12 cellular contexts compared by ENCODE assay signal in genomic region chr5:149408252-149409099, GRCh38. TPM values are rescaled to one million over a fixed set of nuclear protein-coding genes. Genes with fewer than 3 reads are reported as not detected.
DNase-seq lines count a peak whose midpoint lies in the region; ATAC-seq, FAIRE-seq and TF ChIP-seq lines count a peak whose summit lies in the region.
"Had no signal": no experiment of that assay in that cellular context is flagged by ENCODE, and none has a peak within 500 bp of the region (broad histone marks: within the 10 kb centered on the region; RNA-seq: fewer than 3 reads in every experiment).

No MANE protein-coding gene starts in this region.

- H3K4me3 ChIP-seq in astrocyte (ENCODE audit: insufficient read depth, low read depth, low read length) (peak overlapping the region; percentile 89), neural progenitor cell (no peak overlapping the region), transverse colon (peak overlapping the region; percentile 43 to 53 (median 50)), MM.1S (ENCODE audit: low read length) (no peak overlapping the region)

- intact Hi-C loops in transverse colon (cut with DNase I; ENCODE audit: low total_unique reads) = no loop called here

- 72 to 73% methylated on average over 3 to 12 of the region's 12 CpGs for WGBS in transverse colon (ENCODE audit: low coverage in 1 of 2), 2 donors

- H4K20me1 ChIP-seq in astrocyte (ENCODE audit: insufficient read depth, low read length) = peaks cover 66% of the 10 kb centered on the region
- no peaks in the 10 kb centered on the region for H4K20me1 ChIP-seq in neural progenitor cell (ENCODE audit: low read depth)
- H4K20me1 ChIP-seq in MM.1S (ENCODE audit: insufficient read depth, low read length) = no peaks in the 10 kb centered on the region

- H3K27me3 ChIP-seq in astrocyte (ENCODE audit: insufficient read depth, low read length) (no peaks in the 10 kb centered on the region), neural progenitor cell (no peaks in the 10 kb centered on the region), transverse colon (no peaks in the 10 kb centered on the region), MM.1S (replicated peaks; ENCODE audit: insufficient read depth, low read length) (no peaks in the 10 kb centered on the region)

- no peaks in the 10 kb centered on the region for H3K9me2 ChIP-seq in MM.1S (replicated peaks; ENCODE audit: insufficient read depth, low read length)

- H3F3A ChIP-seq in neural progenitor cell (ENCODE audit: low read depth) (no peaks in the 10 kb centered on the region), MM.1S (ENCODE audit: insufficient read depth, low read length) (no peaks in the 10 kb centered on the region)

- H3K4me1 ChIP-seq in astrocyte (ENCODE audit: insufficient read depth, low read length) (peaks cover 70% of the 10 kb centered on the region), neural progenitor cell (peaks cover 24% of the 10 kb centered on the region), transverse colon (peaks cover 0 to 28% (median 14%) of the 10 kb centered on the region in 4 donors), MM.1S (ENCODE audit: low read length) (no peaks in the 10 kb centered on the region)

- H3K27ac Mint-ChIP-seq in astrocyte (ENCODE audit: unreplicated experiment) (peak overlapping the region; percentile 80), neural progenitor cell (no peak overlapping the region)
- H3K27ac Mint-ChIP-seq: endodermal cell had no signal

- no peak for TF ChIP-seq POLR2A in transverse colon (IDR thresholded peaks at IDR 0.05)

- TF ChIP-seq CTCF in astrocyte (IDR thresholded peaks at IDR 0.05; ENCODE audit: insufficient read depth, low read depth, low read length) = no peak
- no peak for TF ChIP-seq CTCF in neural progenitor cell (IDR thresholded peaks at IDR 0.05)
- TF ChIP-seq CTCF in transverse colon (IDR thresholded peaks at IDR 0.05) = no peak
- no peak for TF ChIP-seq CTCF in MM.1S (IDR thresholded peaks at IDR 0.05; ENCODE audit: low read length)

- peak overlapping the region; percentile 97 for H3K27ac ChIP-seq in astrocyte (ENCODE audit: low read depth, low read length)
- no peak overlapping the region for H3K27ac ChIP-seq in neural progenitor cell
- H3K27ac ChIP-seq in transverse colon = peak overlapping the region; percentile 82 to 97 (median 93)
- no peak overlapping the region for H3K27ac ChIP-seq in MM.1S (ENCODE audit: low read length)

- H3K4me2 ChIP-seq in astrocyte (ENCODE audit: low read length) (peak overlapping the region; percentile 96), neural progenitor cell (no peak overlapping the region), MM.1S (ENCODE audit: low read depth, low read length) (no peak overlapping the region)

- in situ Hi-C loops in transverse colon (cut with MboI; ENCODE audit: low pct_ligation_motif_present in 1 of 4, low pct_unique_long_range_greater_than_20kb in 1 of 4, low sequenced_read_pairs in 3 of 4) = no loop called here

- H3K79me2 ChIP-seq in astrocyte (ENCODE audit: insufficient read depth, low read length) (peaks cover 69% of the 10 kb centered on the region), neural progenitor cell (ENCODE audit: low read depth) (no peaks in the 10 kb centered on the region), MM.1S (ENCODE audit: low read length) (no peaks in the 10 kb centered on the region)

- no peaks in the 10 kb centered on the region for H3K27me3 Mint-ChIP-seq in astrocyte (ENCODE audit: low read depth, unreplicated experiment)
- peaks cover 2% of the 10 kb centered on the region for H3K27me3 Mint-ChIP-seq in neural progenitor cell (ENCODE audit: insufficient read depth, low read depth)

- H3K4me3 Mint-ChIP-seq in astrocyte (ENCODE audit: unreplicated experiment) = peak overlapping the region; percentile 94
- peak overlapping the region; percentile 72 for H3K4me3 Mint-ChIP-seq in neural progenitor cell

- peak overlapping the region; percentile 93 for H3K9ac ChIP-seq in astrocyte (ENCODE audit: low read length)
- H3K9ac ChIP-seq in neural progenitor cell = no peak overlapping the region
- H3K9ac ChIP-seq in MM.1S (ENCODE audit: low read length) = no peak overlapping the region

- H3K9me3 ChIP-seq in astrocyte (ENCODE audit: insufficient read depth, low read depth, low read length) (no peaks in the 10 kb centered on the region), neural progenitor cell (ENCODE audit: low read depth) (no peaks in the 10 kb centered on the region), transverse colon (no peaks in the 10 kb centered on the region), MM.1S (replicated peaks; ENCODE audit: insufficient read depth, low read length) (no peaks in the 10 kb centered on the region)

- H2AFZ ChIP-seq in astrocyte (ENCODE audit: low read depth, low read length) = no peak overlapping the region
- no peak overlapping the region for H2AFZ ChIP-seq in neural progenitor cell (replicated peaks)
- no peak overlapping the region for H2AFZ ChIP-seq in MM.1S (ENCODE audit: low read length)

- H3K4me1 Mint-ChIP-seq in astrocyte (ENCODE audit: low read depth, unreplicated experiment) (peaks cover 54% of the 10 kb centered on the region), neural progenitor cell (peaks cover 33% of the 10 kb centered on the region)

- H3K36me3 Mint-ChIP-seq in astrocyte (ENCODE audit: low read depth, unreplicated experiment) (no peaks in the 10 kb centered on the region), neural progenitor cell (no peaks in the 10 kb centered on the region)

- no peak for TF ChIP-seq EP300 in transverse colon (IDR thresholded peaks at IDR 0.05; ENCODE audit: low read depth)

- no peak for ATAC-seq in HG03039 (IDR thresholded peaks at IDR 0.05; ENCODE audit: unreplicated experiment)

- H3K9me3 Mint-ChIP-seq in astrocyte (ENCODE audit: unreplicated experiment) = no peaks in the 10 kb centered on the region
- no peaks in the 10 kb centered on the region for H3K9me3 Mint-ChIP-seq in neural progenitor cell
- H3K9me3 Mint-ChIP-seq: endodermal cell, neural crest cell had no signal

- DNase-seq in astrocyte (ENCODE audit: low read depth) (no peak), fibroblast of peridontal ligament (ENCODE audit: extremely low read depth) (peak; percentile 24), neural progenitor cell (ENCODE audit: low spot score) (no peak), transverse colon (no peak), MM.1S (no peak), NCI-H446 (lab: John Stamatoyannopoulos, UW) (no peak)
- DNase-seq: activated CD8-positive, alpha-beta memory T cell treated with anti-CD3 and anti-CD28 coated beads, Interleukin-2, amount 50 U/mL, for 4 hours had no signal

- H3K36me3 ChIP-seq in astrocyte (ENCODE audit: insufficient read depth, low read length) (peaks cover 3% of the 10 kb centered on the region), neural progenitor cell (no peaks in the 10 kb centered on the region), transverse colon (peaks cover 0 to 28% (median 0%) of the 10 kb centered on the region in 4 donors), MM.1S (replicated peaks; ENCODE audit: insufficient read depth, low read length) (no peaks in the 10 kb centered on the region)

- FAIRE-seq in astrocyte (lab: Jason Lieb, UNC) = no peak

RNA-seq across cellular contexts. Expression of gene IL17B, which starts 29.4 kb away (rescaled TPM):
- 0.54 and 0.60 TPM in 2 replicates for total RNA-seq in astrocyte
- total RNA-seq in neural progenitor cell (ENCODE audit: low replicate concordance) = not detected in 2 replicates
- total RNA-seq in transverse colon = not detected
- total RNA-seq: endodermal cell, NCI-H460, neural crest cell, RPMI7951 had no signal

RNA-seq across cellular contexts. Expression of gene PCYOX1L, which starts 50.6 kb away (rescaled TPM):
- total RNA-seq in astrocyte (16.6 and 21.8 TPM in 2 replicates), neural progenitor cell (ENCODE audit: low replicate concordance) (16.4 and 28.3 TPM in 2 replicates), transverse colon (1 to 10 TPM in 3 of 4 donors, under 1 TPM in 1; 0.75 to 5.4 (median 2.8) TPM)

Comparison
In these comparisons a context has a peak if more than half of its experiments do, and no peak if none do; other contexts are left out.
1. H3K27ac ChIP-seq: peak in astrocyte (single experiment) and transverse colon (4 of 4); none in neural progenitor cell (single experiment) and MM.1S (single experiment).
2. H3K4me3 ChIP-seq: peak in astrocyte (single experiment) and transverse colon (4 of 4); none in neural progenitor cell (single experiment) and MM.1S (single experiment).